Comparison of ENCODE assay signal across 27 cellular contexts in the genomic region with DNA sequence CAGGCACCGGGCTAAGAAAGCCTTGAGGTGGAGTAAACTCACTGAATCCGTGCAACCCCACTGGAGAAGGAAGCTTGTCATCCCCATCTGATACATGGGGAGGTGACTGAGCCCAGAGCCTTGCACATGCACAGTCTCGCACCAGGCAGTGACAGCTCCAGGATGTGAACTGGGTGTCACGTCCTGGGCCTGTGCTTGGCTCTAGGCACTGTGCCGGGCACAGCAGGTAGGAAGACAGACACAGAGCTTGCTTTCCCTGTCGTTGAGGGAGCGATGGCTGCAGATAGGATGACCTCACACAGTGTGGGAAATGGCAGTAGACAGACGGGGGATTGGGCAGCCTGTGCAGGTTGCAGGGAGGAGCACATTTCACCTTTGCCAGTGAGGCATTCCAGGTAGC. TPM values are rescaled to one million over a fixed set of nuclear protein-coding genes. Genes with fewer than 3 reads are reported as not detected.
DNase-seq lines count a peak whose midpoint lies in the region; ATAC-seq and TF ChIP-seq lines count a peak whose summit lies in the region.
"Had no signal": no experiment of that assay in that cellular context is flagged by ENCODE, and none has a peak within 500 bp of the region (broad histone marks: within the 10 kb centered on the region; RNA-seq: fewer than 3 reads in every experiment).

No MANE protein-coding gene starts in this region.

- H3K4me1 ChIP-seq in cardiac muscle cell (ENCODE audit: low read depth): peaks cover 29% of the 10 kb centered on the region
- H3K4me1 ChIP-seq in right cardiac atrium (ENCODE audit: control insufficient read depth, insufficient read depth, low read length): peaks cover 4% of the 10 kb centered on the region
- H3K4me1 ChIP-seq in osteoblast (ENCODE audit: insufficient read depth, low read length): peaks cover 14% of the 10 kb centered on the region
- no peaks in the 10 kb centered on the region for H3K4me1 ChIP-seq in aorta (ENCODE audit: control insufficient read depth in 1 of 2, insufficient read depth in 2 of 2, low read length in 2 of 2)
- H3K4me1 ChIP-seq: HAP-1, stomach, tibial artery had no signal

- WGBS in right cardiac atrium: 57% methylated on average over 8 of the region's 8 CpGs
- WGBS in aorta, 2 donors: 64 to 65% methylated on average over 8 of the region's 8 CpGs

- H4K20me1 ChIP-seq in osteoblast (ENCODE audit: insufficient read depth, low read length): no peaks in the 10 kb centered on the region

- H3K4me3 ChIP-seq in cardiac muscle cell (no peak overlapping the region), right cardiac atrium (ENCODE audit: low read length) (no peak overlapping the region), osteoblast (ENCODE audit: insufficient read depth, low read length) (no peak overlapping the region), aorta (ENCODE audit: low read length in 2 of 2) (no peak overlapping the region)
- H3K4me3 ChIP-seq: HAP-1, heart left ventricle, stomach, tibial artery had no signal

- H3K27ac Mint-ChIP-seq in chondrocyte (ENCODE audit: unreplicated experiment): no peak overlapping the region
- H3K27ac Mint-ChIP-seq: activated naive CD8-positive, alpha-beta T cell treated with anti-CD3 and anti-CD28 coated beads for 36 hours; memory B cell had no signal

- H3K4me1 Mint-ChIP-seq in chondrocyte (ENCODE audit: low read depth): peaks cover 24% of the 10 kb centered on the region
- H3K4me1 Mint-ChIP-seq: activated naive CD8-positive, alpha-beta T cell treated with anti-CD3 and anti-CD28 coated beads for 36 hours had no signal

- H3K27me3 ChIP-seq in cardiac muscle cell: no peaks in the 10 kb centered on the region
- no peaks in the 10 kb centered on the region for H3K27me3 ChIP-seq in right cardiac atrium (ENCODE audit: control insufficient read depth, insufficient read depth)
- H3K27me3 ChIP-seq in osteoblast (ENCODE audit: insufficient read depth, low read length): peaks cover 18% of the 10 kb centered on the region
- H3K27me3 ChIP-seq in aorta (ENCODE audit: control insufficient read depth in 1 of 2, insufficient read depth in 2 of 2, low read length in 1 of 2): no peaks in the 10 kb centered on the region

- no peak overlapping the region for H2AFZ ChIP-seq in osteoblast (ENCODE audit: low read length)

- no peak for DNase-seq in cardiac muscle cell (ENCODE audit: low read depth in 1 of 2, low spot score in 1 of 2)
- no peak for DNase-seq in right cardiac atrium
- peak; percentile 59 for DNase-seq in chondrocyte (ENCODE audit: low spot score)
- peak; percentile 55 for DNase-seq in osteoblast (ENCODE audit: insufficient read length, low spot score, missing footprints)
- peak; percentile 23 to 53 for DNase-seq in aorta
- DNase-seq in NCI-H524 (lab: John Stamatoyannopoulos, UW): no peak
- DNase-seq: activated CD4-positive, alpha-beta T cell treated with anti-CD3 and anti-CD28 coated beads, Interleukin-2, amount 50 U/mL, for 4 hours; activated naive CD8-positive, alpha-beta T cell treated with anti-CD3 and anti-CD28 coated beads for 36 hours; DMS53; effector memory CD4-positive, alpha-beta T cell; erythroblast; IMR-90; NCI-H1048; NCI-H1694; NCI-H2171 treated with DMSO at 0.1 percent for 48 hours; NCI-H510A treated with DMSO at 0.1 percent for 48 hours; small intestine; stimulated activated CD4-positive, alpha-beta T cell treated with anti-CD3 and anti-CD28 coated beads, Interleukin-2, amount 100 ng/mL, for 24 hours; T1000 had no signal

- intact Hi-C loops in right cardiac atrium (cut with DNase I): no loop called here
- intact Hi-C loops in aorta (cut with DNase I): no loop called here

- H3K9me3 ChIP-seq in cardiac muscle cell (ENCODE audit: low read depth) (no peaks in the 10 kb centered on the region), right cardiac atrium (ENCODE audit: control insufficient read depth, low read length) (no peaks in the 10 kb centered on the region), osteoblast (ENCODE audit: low read depth, low read length) (no peaks in the 10 kb centered on the region), aorta (ENCODE audit: control insufficient read depth, low read length) (no peaks in the 10 kb centered on the region)
- H3K9me3 ChIP-seq: HAP-1, heart left ventricle, stomach, tibial artery had no signal

- no peak overlapping the region for H3K4me2 ChIP-seq in osteoblast (ENCODE audit: insufficient read depth, low read length)

- TF ChIP-seq CTCF in cardiac muscle cell (IDR thresholded peaks at IDR 0.05; ENCODE audit: low read depth, low read length) (no peak), chondrocyte (IDR thresholded peaks at IDR 0.05) (no peak), osteoblast (IDR thresholded peaks at IDR 0.05; ENCODE audit: extremely low read depth, low read depth, low read length) (no peak)

- no peaks in the 10 kb centered on the region for H3K79me2 ChIP-seq in osteoblast (ENCODE audit: insufficient read depth, low read length)

- no peaks in the 10 kb centered on the region for H3K36me3 Mint-ChIP-seq in chondrocyte (ENCODE audit: low read depth)
- H3K36me3 Mint-ChIP-seq: activated naive CD8-positive, alpha-beta T cell treated with anti-CD3 and anti-CD28 coated beads for 36 hours; memory B cell had no signal

- ATAC-seq in right cardiac atrium (no peak), aorta (ENCODE audit: low FRiP score) (no peak), GM21447 (IDR thresholded peaks at IDR 0.05; ENCODE audit: unreplicated experiment) (no peak)

- no peak overlapping the region for H3K4me3 Mint-ChIP-seq in chondrocyte (ENCODE audit: unreplicated experiment)
- H3K4me3 Mint-ChIP-seq: activated naive CD8-positive, alpha-beta T cell treated with anti-CD3 and anti-CD28 coated beads for 36 hours; memory B cell had no signal

- H3K36me3 ChIP-seq in cardiac muscle cell (no peaks in the 10 kb centered on the region), osteoblast (ENCODE audit: insufficient read depth, low read length) (no peaks in the 10 kb centered on the region), aorta (ENCODE audit: control insufficient read depth in 1 of 2, insufficient read depth in 2 of 2, low read length in 1 of 2) (no peaks in the 10 kb centered on the region)
- H3K36me3 ChIP-seq: HAP-1, heart left ventricle, stomach, tibial artery had no signal

- H3K9me3 Mint-ChIP-seq in chondrocyte (ENCODE audit: low read depth): no peaks in the 10 kb centered on the region
- H3K9me3 Mint-ChIP-seq: activated naive CD8-positive, alpha-beta T cell treated with anti-CD3 and anti-CD28 coated beads for 36 hours; memory B cell had no signal

- peaks cover 14% of the 10 kb centered on the region for H3K27me3 Mint-ChIP-seq in chondrocyte (ENCODE audit: low read depth)

- H3K27ac ChIP-seq in cardiac muscle cell: peak overlapping the region; percentile 69
- H3K27ac ChIP-seq in right cardiac atrium (ENCODE audit: low read length): no peak overlapping the region
- no peak overlapping the region for H3K27ac ChIP-seq in osteoblast (ENCODE audit: low read depth, low read length)
- no peak overlapping the region for H3K27ac ChIP-seq in aorta (ENCODE audit: low read depth in 1 of 2, low read length in 2 of 2)
- H3K27ac ChIP-seq: stomach, tibial artery had no signal

RNA-seq across cellular contexts. Expression of a gene that starts 12.2 kb away (rescaled TPM):
- total RNA-seq in cardiac muscle cell: 0.63 and 0.77 TPM in 2 replicates
- polyA plus RNA-seq in cardiac muscle cell: 0.09 and 0.22 TPM in 2 replicates
- under 1 TPM; 0.14 to 0.24 (median 0.17) TPM for total RNA-seq in right cardiac atrium
- polyA plus RNA-seq in right cardiac atrium: 0.36 TPM
- 0.08 to 0.25 TPM (median 0.24 TPM) in 3 replicates for total RNA-seq in chondrocyte
- total RNA-seq in osteoblast: not detected in 2 replicates
- total RNA-seq in aorta: under 1 TPM; 0.29 to 0.30 TPM
- polyA plus RNA-seq in aorta: not detected
- total RNA-seq: activated naive CD8-positive, alpha-beta T cell treated with anti-CD3 and anti-CD28 coated beads for 36 hours; fibroblast of villous mesenchyme had no signal
- polyA plus RNA-seq: BJ had no signal

Comparison
In these comparisons a context has a peak if more than half of its experiments do, and no peak if none do; other contexts are left out.
1. DNase-seq: peak in chondrocyte (single experiment), osteoblast (single experiment) and aorta (2 of 2); none in cardiac muscle cell (0 of 2), right cardiac atrium (0 of 3) and NCI-H524 (0 of 2).